In the genomic region with DNA sequence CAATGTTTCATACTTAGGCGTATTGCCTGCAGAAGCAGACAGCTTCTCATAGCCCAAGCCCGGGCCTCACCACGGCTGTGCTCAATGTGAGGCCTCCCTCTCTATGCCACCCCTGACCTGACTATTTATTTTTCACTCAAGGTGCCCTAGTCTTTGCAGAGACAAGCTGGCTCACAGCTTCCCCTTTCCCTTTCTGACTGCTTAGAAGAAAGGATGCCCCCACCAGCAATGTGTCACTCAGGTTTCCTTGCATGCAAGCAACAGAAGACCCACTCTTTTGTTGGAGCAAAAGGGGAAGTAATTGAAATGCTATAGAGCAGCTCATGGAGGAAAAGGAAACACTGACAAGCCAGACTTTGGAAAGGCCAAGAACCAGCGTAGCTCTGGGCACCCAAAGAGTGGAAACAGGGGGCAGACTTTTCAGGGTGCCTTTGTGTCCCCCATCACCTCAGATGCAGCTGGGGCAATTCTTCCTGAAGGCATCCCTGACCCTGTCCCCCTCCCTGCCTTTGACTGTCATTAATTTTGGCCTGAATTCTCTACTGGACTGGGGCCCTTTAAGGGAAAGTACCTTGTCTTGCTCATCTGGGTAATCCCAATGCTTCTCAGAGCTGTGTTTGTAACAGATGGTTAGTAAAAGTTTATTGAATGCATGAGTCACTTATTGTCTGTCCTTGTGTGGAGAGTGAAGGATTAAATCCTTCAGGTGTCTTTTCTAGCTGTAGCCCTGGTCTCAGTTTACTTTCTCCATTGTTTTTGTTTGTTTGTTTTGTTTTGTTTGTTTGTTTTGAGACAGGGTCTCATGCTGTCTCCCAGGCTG, we compare ENCODE assay signal across 9 cellular contexts. TPM values are rescaled to one million over a fixed set of nuclear protein-coding genes. Genes with fewer than 3 reads are reported as not detected.
A peak's percentile ranks its signal among the peaks of the same experiment; 100 is the strongest.
DNase-seq lines count a peak whose midpoint lies in the region; ATAC-seq and TF ChIP-seq lines count a peak whose summit lies in the region.
"Had no signal": no experiment of that assay in that cellular context is flagged by ENCODE, and none has a peak within 500 bp of the region (broad histone marks: within the 10 kb centered on the region; RNA-seq: fewer than 3 reads in every experiment).

No MANE protein-coding gene starts in this region.

- H3K36me3 Mint-ChIP-seq in activated CD8-positive, alpha-beta memory T cell treated with anti-CD3 and anti-CD28 coated beads, Interleukin-2, amount 10 ng/mL, durations not matched to agents 7 days and 5 days: no peaks in the 10 kb centered on the region
- H3K36me3 Mint-ChIP-seq in endothelial cell (ENCODE audit: low read depth, unreplicated experiment): peaks cover 11% of the 10 kb centered on the region
- H3K36me3 Mint-ChIP-seq in activated naive CD4-positive, alpha-beta T cell treated with anti-CD3 and anti-CD28 coated beads, Interleukin-2, amount 10 ng/mL, durations not matched to agents 7 days and 5 days: no peaks in the 10 kb centered on the region

- TF ChIP-seq EP300 in suprapubic skin (IDR thresholded peaks at IDR 0.05): no peak

- H3K27me3 ChIP-seq in Peyer's patch (no peaks in the 10 kb centered on the region), suprapubic skin (no peaks in the 10 kb centered on the region)

- H3K9me3 Mint-ChIP-seq in activated CD8-positive, alpha-beta memory T cell treated with anti-CD3 and anti-CD28 coated beads, Interleukin-2, amount 10 ng/mL, durations not matched to agents 7 days and 5 days (ENCODE audit: low read depth): no peaks in the 10 kb centered on the region
- no peaks in the 10 kb centered on the region for H3K9me3 Mint-ChIP-seq in endothelial cell (ENCODE audit: unreplicated experiment)
- H3K9me3 Mint-ChIP-seq in activated naive CD4-positive, alpha-beta T cell treated with anti-CD3 and anti-CD28 coated beads, Interleukin-2, amount 10 ng/mL, durations not matched to agents 7 days and 5 days: no peaks in the 10 kb centered on the region

- peaks cover 14% of the 10 kb centered on the region for H3K27me3 Mint-ChIP-seq in activated CD8-positive, alpha-beta memory T cell treated with anti-CD3 and anti-CD28 coated beads, Interleukin-2, amount 10 ng/mL, durations not matched to agents 7 days and 5 days
- peaks cover 15% of the 10 kb centered on the region for H3K27me3 Mint-ChIP-seq in endothelial cell (ENCODE audit: unreplicated experiment)
- H3K27me3 Mint-ChIP-seq in activated naive CD4-positive, alpha-beta T cell treated with anti-CD3 and anti-CD28 coated beads, Interleukin-2, amount 10 ng/mL, durations not matched to agents 7 days and 5 days: peaks cover 48% of the 10 kb centered on the region

- H3K27ac ChIP-seq in Peyer's patch (peak overlapping the region in 3 of 4 donors; percentile 65 to 85 (median 71)), suprapubic skin (no peak overlapping the region)
- H3K27ac ChIP-seq: C4-2B had no signal

- no peak overlapping the region for H3K4me3 Mint-ChIP-seq in activated CD8-positive, alpha-beta memory T cell treated with anti-CD3 and anti-CD28 coated beads, Interleukin-2, amount 10 ng/mL, durations not matched to agents 7 days and 5 days
- no peak overlapping the region for H3K4me3 Mint-ChIP-seq in endothelial cell (ENCODE audit: unreplicated experiment)
- no peak overlapping the region for H3K4me3 Mint-ChIP-seq in activated naive CD4-positive, alpha-beta T cell treated with anti-CD3 and anti-CD28 coated beads, Interleukin-2, amount 10 ng/mL, durations not matched to agents 7 days and 5 days

- WGBS in suprapubic skin: 94% methylated on average over 4 of the region's 4 CpGs

- H3K4me1 ChIP-seq in Peyer's patch (peaks cover 0 to 19% (median 0%) of the 10 kb centered on the region in 4 donors), suprapubic skin (no peaks in the 10 kb centered on the region)

- no peak for TF ChIP-seq CTCF in Peyer's patch (IDR thresholded peaks at IDR 0.05)
- no peak for TF ChIP-seq CTCF in endothelial cell (IDR thresholded peaks at IDR 0.05; ENCODE audit: unreplicated experiment)
- no peak for TF ChIP-seq CTCF in suprapubic skin (IDR thresholded peaks at IDR 0.05)

- no peak for TF ChIP-seq POLR2A in Peyer's patch (IDR thresholded peaks at IDR 0.05)
- no peak for TF ChIP-seq POLR2A in suprapubic skin (IDR thresholded peaks at IDR 0.05)

- CTCF ChIA-PET in activated CD8-positive, alpha-beta memory T cell treated with anti-CD3 and anti-CD28 coated beads, Interleukin-2, amount 10 ng/mL, durations not matched to agents 7 days and 5 days (lab: Charles Lee): interaction anchor here (0.6 to 2.1 kb wide), 8 partner anchors 9 to 64 kb away, joined by 3 to 11 read pairs (median 4); a partner anchor contains a TSS
- CTCF ChIA-PET in activated naive CD4-positive, alpha-beta T cell treated with anti-CD3 and anti-CD28 coated beads, Interleukin-2, amount 10 ng/mL, durations not matched to agents 7 days and 5 days (lab: Charles Lee): interaction anchor here (1.1 to 1.9 kb wide), 7 partner anchors 11 to 55 kb away, joined by 3 to 11 read pairs (median 4); a partner anchor contains a TSS

- H3K9me3 ChIP-seq in Peyer's patch (no peaks in the 10 kb centered on the region), suprapubic skin (no peaks in the 10 kb centered on the region)

- H3K4me1 Mint-ChIP-seq in activated CD8-positive, alpha-beta memory T cell treated with anti-CD3 and anti-CD28 coated beads, Interleukin-2, amount 10 ng/mL, durations not matched to agents 7 days and 5 days: peaks cover 13% of the 10 kb centered on the region
- H3K4me1 Mint-ChIP-seq in endothelial cell (ENCODE audit: unreplicated experiment): peaks cover 26% of the 10 kb centered on the region
- H3K4me1 Mint-ChIP-seq in activated naive CD4-positive, alpha-beta T cell treated with anti-CD3 and anti-CD28 coated beads, Interleukin-2, amount 10 ng/mL, durations not matched to agents 7 days and 5 days: peaks cover 4% of the 10 kb centered on the region

- H3K36me3 ChIP-seq in Peyer's patch: no peaks in the 10 kb centered on the region
- no peaks in the 10 kb centered on the region for H3K36me3 ChIP-seq in suprapubic skin

- H3K4me3 ChIP-seq in Peyer's patch (no peak overlapping the region), suprapubic skin (no peak overlapping the region)

- peak; percentile 66 for ATAC-seq in activated CD8-positive, alpha-beta memory T cell treated with anti-CD3 and anti-CD28 coated beads, Interleukin-2, amount 10 ng/mL, durations not matched to agents 7 days and 5 days
- ATAC-seq in HG03025 (IDR thresholded peaks at IDR 0.05; ENCODE audit: low FRiP score, unreplicated experiment): peak; percentile 74

- H3K27ac Mint-ChIP-seq in activated CD8-positive, alpha-beta memory T cell treated with anti-CD3 and anti-CD28 coated beads, Interleukin-2, amount 10 ng/mL, durations not matched to agents 7 days and 5 days: no peak overlapping the region
- no peak overlapping the region for H3K27ac Mint-ChIP-seq in endothelial cell (ENCODE audit: unreplicated experiment)
- H3K27ac Mint-ChIP-seq in activated naive CD4-positive, alpha-beta T cell treated with anti-CD3 and anti-CD28 coated beads, Interleukin-2, amount 10 ng/mL, durations not matched to agents 7 days and 5 days: no peak overlapping the region

- DNase-seq in activated CD8-positive, alpha-beta memory T cell treated with anti-CD3 and anti-CD28 coated beads, Interleukin-2, amount 10 ng/mL, durations not matched to agents 7 days and 5 days: no peak
- no peak for DNase-seq in activated CD8-positive, alpha-beta memory T cell treated with anti-CD3 and anti-CD28 coated beads, Interleukin-2, amount 50 U/mL, for 4 hours
- DNase-seq in Peyer's patch (peak in 1 of 3 donors; percentile 52), kidney tubule cell (ENCODE audit: low spot score) (peak; percentile 76), endothelial cell (ENCODE audit: low spot score) (no peak), suprapubic skin (ENCODE audit: low spot score in 2 of 2) (no peak)
- no peak for DNase-seq in activated naive CD4-positive, alpha-beta T cell treated with anti-CD3 and anti-CD28 coated beads, Interleukin-2, amount 10 ng/mL, durations not matched to agents 7 days and 5 days

RNA-seq across cellular contexts. Expression of a gene that starts 17.8 kb away (rescaled TPM):
- 10 to 100 TPM in 1 of 2 experiments, 1 to 10 TPM in 1; 4.7 to 16.0 TPM for total RNA-seq in activated CD8-positive, alpha-beta memory T cell treated with anti-CD3 and anti-CD28 coated beads, Interleukin-2, amount 10 ng/mL, durations not matched to agents 7 days and 5 days
- 10 to 100 TPM in 1 of 4 donors, 1 to 10 TPM in 3; 4.0 to 25.6 (median 7.9) TPM for total RNA-seq in Peyer's patch
- 8.5 TPM for total RNA-seq in endothelial cell (ENCODE audit: unreplicated experiment)
- total RNA-seq in suprapubic skin: 1 to 10 TPM; 1.1 to 8.5 (median 3.6) TPM
